Comparison of ENCODE assay signal across 6 cellular contexts in the genomic region with DNA sequence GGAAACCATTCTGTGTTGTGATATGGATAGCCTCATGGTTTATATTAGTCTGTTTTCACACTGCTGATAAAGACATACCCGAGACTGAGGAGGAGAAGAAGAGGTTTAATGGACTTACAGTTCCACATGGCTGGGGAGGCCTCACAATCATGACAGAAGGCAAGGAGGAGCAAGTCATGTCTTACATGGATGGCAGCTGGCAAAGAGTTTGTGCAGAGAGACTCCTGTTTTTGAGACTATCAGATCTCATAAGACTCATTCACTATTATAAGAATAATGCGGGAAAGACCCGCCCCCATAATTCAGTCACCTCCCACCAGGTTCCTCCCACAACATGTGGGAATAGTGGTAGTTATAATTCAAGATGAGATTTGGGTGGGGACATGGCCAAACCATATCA. TPM values are rescaled to one million over a fixed set of nuclear protein-coding genes. Genes with fewer than 3 reads are reported as not detected.
DNase-seq lines count a peak whose midpoint lies in the region; ATAC-seq, FAIRE-seq and TF ChIP-seq lines count a peak whose summit lies in the region.
"Not testable (repeated sequence)": the region's sequence is repeated elsewhere in the genome, so short reads cannot be mapped to it uniquely, and the experiment has no call there.

No MANE protein-coding gene starts in this region.

- not testable (repeated sequence) for H3K4me1 Mint-ChIP-seq in endothelial cell (ENCODE audit: unreplicated experiment)

- H3K36me3 ChIP-seq in BLaER1, result peaks cover 90% of the 10 kb centered on the region
- peaks cover 5 to 23% of the 10 kb centered on the region in 2 experiments for H3K36me3 ChIP-seq in GM12878 (ENCODE audit: control insufficient read depth in 2 of 2, insufficient read depth in 2 of 2, low read length in 1 of 2)
- peaks cover 27 to 72% of the 10 kb centered on the region in 2 experiments; a peak in 4 of 5 replicates for H3K36me3 ChIP-seq in HepG2 (replicated peaks in 1 of 2; ENCODE audit: control insufficient read depth in 1 of 2, insufficient read depth in 2 of 2, low read length in 2 of 2)
- peaks cover 2 to 61% (median 43%) of the 10 kb centered on the region in 5 donors for H3K36me3 ChIP-seq in subcutaneous abdominal adipose tissue (ENCODE audit: control insufficient read depth in 5 of 5, insufficient read depth in 5 of 5, low read length in 5 of 5)

- RAD21 ChIA-PET in GM12878 (lab: Charles Lee; ENCODE audit: unreplicated experiment), result not testable (repeated sequence)

- not testable (repeated sequence) for TF ChIP-seq CTCF in GM12878 (IDR thresholded peaks at IDR 0.05 in 2 of 3, conservative IDR thresholded peaks at IDR 0.05 in 1 of 3; ENCODE audit: control insufficient read depth in 2 of 3, extremely low read depth in 1 of 3, insufficient read depth in 1 of 3, low read depth in 3 of 3, low read length in 3 of 3); endothelial cell (IDR thresholded peaks at IDR 0.05; ENCODE audit: unreplicated experiment); HepG2 (CRISPR knock-in tag; IDR thresholded peaks at IDR 0.05)

- not testable (repeated sequence) for H3K27ac ChIP-seq in BLaER1; GM12878 (ENCODE audit: control insufficient read depth, insufficient read depth); HepG2 (ENCODE audit: extremely low read length, insufficient read depth, low read length)
- peak overlapping the region; percentile 52 for H3K27ac ChIP-seq in subcutaneous abdominal adipose tissue (ENCODE audit: low read depth, low read length)

- not testable (repeated sequence) for ATAC-seq in GM12878, HepG2

- not testable (repeated sequence) for H3K4me2 ChIP-seq in BLaER1; GM12878 (ENCODE audit: control insufficient read depth, insufficient read depth); HepG2 (ENCODE audit: low read depth, low read length)

- H3K9me3 Mint-ChIP-seq in endothelial cell (ENCODE audit: unreplicated experiment), result not testable (repeated sequence)

- not testable (repeated sequence) for TF ChIP-seq RAD21 in GM12878 (IDR thresholded peaks at IDR 0.05; ENCODE audit: insufficient read depth, low read depth, low read length); HepG2 (CRISPR knock-in tag; IDR thresholded peaks at IDR 0.05)

- H3K9ac ChIP-seq in BLaER1; GM12878 (ENCODE audit: control insufficient read depth, insufficient read depth, low read length); HepG2 (ENCODE audit: insufficient read depth, low read depth, low read length); subcutaneous abdominal adipose tissue (ENCODE audit: low read length in 5 of 5): not testable (repeated sequence)

- H3K27me3 Mint-ChIP-seq in endothelial cell (ENCODE audit: unreplicated experiment), result not testable (repeated sequence)

- not testable (repeated sequence) for H3K79me2 ChIP-seq in GM12878 (ENCODE audit: control insufficient read depth, insufficient read depth, low read length); HepG2 (ENCODE audit: insufficient read depth, low read length)

- FAIRE-seq in GM12878 (lab: Jason Lieb, UNC); HepG2 (lab: Jason Lieb, UNC): not testable (repeated sequence)

- peaks cover 19% of the 10 kb centered on the region for H4K20me1 ChIP-seq in BLaER1
- H4K20me1 ChIP-seq in GM12878 (ENCODE audit: control insufficient read depth, insufficient read depth); HepG2 (ENCODE audit: insufficient read depth, low read length): not testable (repeated sequence)

- not testable (repeated sequence) for H3K4me1 ChIP-seq in BLaER1; GM12878 (ENCODE audit: control insufficient read depth, insufficient read depth, low read length); HepG2 (ENCODE audit: insufficient read depth, low read length)
- peaks cover 0 to 19% (median 9%) of the 10 kb centered on the region in 5 donors for H3K4me1 ChIP-seq in subcutaneous abdominal adipose tissue (ENCODE audit: control insufficient read depth in 5 of 5, insufficient read depth in 5 of 5, low read length in 5 of 5)

- H2AFZ ChIP-seq in GM12878 (ENCODE audit: control insufficient read depth, low read depth, low read length); HepG2 (ENCODE audit: low read length): not testable (repeated sequence)

- H3K9me3 ChIP-seq in BLaER1, result peaks cover 46% of the 10 kb centered on the region
- H3K9me3 ChIP-seq in GM12878 (replicated peaks; ENCODE audit: control insufficient read depth, insufficient read depth, low read length); subcutaneous abdominal adipose tissue (ENCODE audit: control insufficient read depth in 5 of 5, low read length in 5 of 5): not testable (repeated sequence)
- H3K9me3 ChIP-seq in HepG2 (ENCODE audit: low read length), result peaks cover 25% of the 10 kb centered on the region; the same call in 1 of the 2 replicates

- TF ChIP-seq EP300 in GM12878 (IDR thresholded peaks at IDR 0.05; ENCODE audit: borderline replicate concordance in 1 of 2, control insufficient read depth in 1 of 2, low read depth in 2 of 2, low read length in 2 of 2); HepG2 (IDR thresholded peaks at IDR 0.05; ENCODE audit: low read depth in 2 of 2, low read length in 2 of 2); HepG2 (CRISPR knock-in tag; IDR thresholded peaks at IDR 0.05; ENCODE audit: borderline replicate concordance): not testable (repeated sequence)

- TF ChIP-seq POLR2A in GM12878 (IDR thresholded peaks at IDR 0.05; ENCODE audit: low read depth, low read length); HepG2 (IDR thresholded peaks at IDR 0.05; ENCODE audit: insufficient read depth in 1 of 2, low read depth in 2 of 2, low read length in 2 of 2): not testable (repeated sequence)

- 97% methylated on average over 3 of the region's 3 CpGs for WGBS in GM12878 (ENCODE audit: insufficient coverage, insufficient replicate concordance, low lambda C conversion rate, missing lambda C conversion rate)
- WGBS in HepG2 (ENCODE audit: low lambda C conversion rate), result 100% methylated on average over 3 of the region's 3 CpGs

- SMC1A ChIA-PET in GM12878 (lab: Charles Lee; ENCODE audit: uncharacterized antibody, unreplicated experiment), result not testable (repeated sequence)

- peak overlapping the region; percentile 6; the same call in 1 of the 2 replicates for H3K4me3 ChIP-seq in BLaER1
- H3K4me3 ChIP-seq in GM12878; HepG2 (replicated peaks in 1 of 3; ENCODE audit: insufficient read depth in 1 of 3, low read depth in 2 of 3, low read length in 3 of 3); subcutaneous abdominal adipose tissue (ENCODE audit: low read depth in 1 of 5, low read length in 5 of 5): not testable (repeated sequence)

- H3K4me3 Mint-ChIP-seq in endothelial cell (ENCODE audit: unreplicated experiment), result peak overlapping the region; percentile 62

- in situ Hi-C loops in GM12878 (cut with MboI); HepG2 (cut with HindIII; ENCODE audit: extremely low pct_ligation_motif_present, low pct_unique_long_range_greater_than_20kb): not testable (repeated sequence)

- POLR2A ChIA-PET in GM12878 (lab: Charles Lee); HepG2 (lab: Yijun Ruan, JAX): not testable (repeated sequence)

- H3K27me3 ChIP-seq in BLaER1; GM12878 (replicated peaks in 1 of 2; ENCODE audit: control insufficient read depth in 2 of 2, insufficient read depth in 2 of 2, low read length in 1 of 2); HepG2 (ENCODE audit: control insufficient read depth in 1 of 2, insufficient read depth in 2 of 2, low read length in 2 of 2); subcutaneous abdominal adipose tissue (ENCODE audit: control insufficient read depth in 5 of 5, insufficient read depth in 4 of 5, low read length in 5 of 5): not testable (repeated sequence)

- H3K36me3 Mint-ChIP-seq in endothelial cell (ENCODE audit: low read depth, unreplicated experiment), result peaks cover 65% of the 10 kb centered on the region

- H3K27ac Mint-ChIP-seq in endothelial cell (ENCODE audit: unreplicated experiment), result not testable (repeated sequence)

- CTCF ChIA-PET in GM12878 (lab: Yijun Ruan, JAX); HepG2 (lab: Yijun Ruan, JAX; ENCODE audit: low intra/inter-chr PET ratio, low total read pairs): not testable (repeated sequence)

- TSS peak; percentile 6 for BruUV-seq in GM12878 (replicated peaks; lab: Mats Ljungman, UMichigan)
- BruUV-seq in HepG2 (replicated peaks; lab: Mats Ljungman, UMichigan), result not testable (repeated sequence)

- DNase-seq in activated CD8-positive, alpha-beta memory T cell treated with anti-CD3 and anti-CD28 coated beads, Interleukin-2, amount 50 U/mL, for 48 hours, result peak; percentile 7
- DNase-seq in GM12878 (ENCODE audit: low read depth, low spot score); endothelial cell (ENCODE audit: low spot score); HepG2 (ENCODE audit: low spot score): not testable (repeated sequence)

- intact Hi-C loops in GM12878 (cut with micrococcal nuclease; ENCODE audit: unreplicated experiment); HepG2 (cut with micrococcal nuclease; ENCODE audit: unreplicated experiment): not testable (repeated sequence)

RNA-seq across cellular contexts. Expression of a gene that starts 31.9 kb away (rescaled TPM):
- total RNA-seq in GM12878 (2013; cell fraction: nucleolus; rRNA removed), result 165 and 166 TPM in 2 replicates
- total RNA-seq in GM12878 (2014; rRNA removed) (29.7 and 31.7 TPM in 2 replicates), GM12878 (2014; rRNA removed; fragmentation: Illumina TruSeq; extraction: Trizol) (20.7 and 23.2 TPM in 2 replicates), GM12878 (2021) (44.1 and 48.6 TPM in 2 replicates), endothelial cell (ENCODE audit: unreplicated experiment) (56.3 TPM), HepG2 (2016; rRNA removed; fragmentation: Illumina TruSeq; extraction: Trizol) (17.5 and 27.7 TPM in 2 replicates)
- 10.3 TPM for polyA plus RNA-seq in GM12878 (2011; ENCODE audit: low read depth)
- polyA plus RNA-seq in GM12878 (2011; rRNA removed) (11.9 and 17.4 TPM in 2 replicates), GM12878 (2014; fragmentation: Illumina TruSeq; extraction: Trizol) (28.4 and 33.2 TPM in 2 replicates), GM12878 (2014; fragmentation: Nextera tagmentation; extraction: Ambion mirVana) (1 to 10 TPM; 1.8 to 4.2 TPM), GM12878 (2014; rRNA removed) (31.9 and 35.7 TPM in 2 replicates), GM12878 (2016; fragmentation: Nextera tagmentation; extraction: Ambion mirVana) (10 to 100 TPM; 24.2 to 25.8 TPM), HepG2 (2011; rRNA removed) (17.1 and 20.2 TPM in 2 replicates)
- polyA plus RNA-seq in GM12878 (2011; cell fraction: cytosol; rRNA removed), result 11.7 and 19.0 TPM in 2 replicates
- 122 and 189 TPM in 2 replicates for polyA plus RNA-seq in GM12878 (2011; cell fraction: nucleus; rRNA removed)
- 19.7 and 22.3 TPM in 2 replicates for polyA plus RNA-seq in GM12878 (2012)
- polyA minus RNA-seq in GM12878 (2011; rRNA and poly(A)+ RNA removed), result 25.0 and 36.0 TPM in 2 replicates
- 15.7 and 17.8 TPM in 2 replicates for polyA minus RNA-seq in GM12878 (2011; cell fraction: cytosol; rRNA and poly(A)+ RNA removed)
- 42.0 and 87.4 TPM in 2 replicates for polyA minus RNA-seq in GM12878 (2011; cell fraction: nucleus; rRNA and poly(A)+ RNA removed)
- total RNA-seq in HepG2 (2016; cell fraction: cytosol; rRNA removed; fragmentation: Illumina TruSeq; extraction: Trizol; ENCODE audit: low read depth), result 7.2 and 7.9 TPM in 2 replicates
- total RNA-seq in HepG2 (2016; cell fraction: insoluble cytoplasmic fraction; rRNA removed; fragmentation: Illumina TruSeq; extraction: Trizol), result 15.1 and 26.9 TPM in 2 replicates
- 10.8 and 11.0 TPM in 2 replicates for total RNA-seq in HepG2 (2016; cell fraction: membrane; rRNA removed; fragmentation: Illumina TruSeq; extraction: Trizol)
- total RNA-seq in HepG2 (2016; cell fraction: nucleus; rRNA removed; fragmentation: Illumina TruSeq; extraction: Trizol), result 29.8 and 36.2 TPM in 2 replicates
- 5.4 and 8.3 TPM in 2 replicates for polyA plus RNA-seq in HepG2 (2011; cell fraction: cytosol; rRNA removed)
- 141 and 195 TPM in 2 replicates for polyA plus RNA-seq in HepG2 (2011; cell fraction: nucleus; rRNA removed)
- 22.3 and 23.2 TPM in 2 replicates for polyA plus RNA-seq in HepG2 (2012)
- polyA plus RNA-seq in HepG2 (2016; cell fraction: cytosol; fragmentation: Illumina TruSeq; extraction: Trizol; ENCODE audit: low read depth), result 2.8 and 3.5 TPM in 2 replicates
- 23.0 and 24.3 TPM in 2 replicates for polyA plus RNA-seq in HepG2 (2016; cell fraction: insoluble cytoplasmic fraction; fragmentation: Illumina TruSeq; extraction: Trizol; ENCODE audit: low read depth)
- polyA plus RNA-seq in HepG2 (2016; cell fraction: membrane; fragmentation: Illumina TruSeq; extraction: Trizol; ENCODE audit: low read depth), result 6.0 and 8.0 TPM in 2 replicates
- polyA plus RNA-seq in HepG2 (2016; cell fraction: nucleus; fragmentation: Illumina TruSeq; extraction: Trizol; ENCODE audit: insufficient read depth, low read depth), result 58.2 and 63.9 TPM in 2 replicates
- polyA minus RNA-seq in HepG2 (2011; rRNA and poly(A)+ RNA removed; ENCODE audit: low replicate concordance), result 37.5 and 46.2 TPM in 2 replicates
- 5.8 and 7.3 TPM in 2 replicates for polyA minus RNA-seq in HepG2 (2011; cell fraction: cytosol; rRNA and poly(A)+ RNA removed)
- polyA minus RNA-seq in HepG2 (2011; cell fraction: nucleus; rRNA and poly(A)+ RNA removed), result 47.1 and 67.0 TPM in 2 replicates
